8 cellular contexts compared by ENCODE assay signal in genomic region chr5:134846641-134846960, GRCh38. TPM values are rescaled to one million over a fixed set of nuclear protein-coding genes. Genes with fewer than 3 reads are reported as not detected.
A peak's percentile ranks its signal among the peaks of the same experiment; 100 is the strongest.
DNase-seq lines count a peak whose midpoint lies in the region; ATAC-seq, FAIRE-seq and TF ChIP-seq lines count a peak whose summit lies in the region.

No MANE protein-coding gene starts in this region.

- H2BK120ac ChIP-seq in neuronal stem cell (ENCODE audit: low read depth, low read length) = no peak overlapping the region

- peak; percentile 41 for DNase-seq in DND-41
- no peak for DNase-seq in neuronal stem cell (ENCODE audit: low spot score)
- no peak for DNase-seq in urothelium cell line (ENCODE audit: low spot score)
- DNase-seq in NCI-H1092 treated with DMSO at 0.1 percent for 48 hours (lab: John Stamatoyannopoulos, UW) = no peak

- H3K27me3 ChIP-seq in DND-41 (ENCODE audit: insufficient read depth, low read length, poor library complexity) (no peaks in the 10 kb centered on the region), esophagus (ENCODE audit: control insufficient read depth in 1 of 2, insufficient read depth in 2 of 2, low read length in 2 of 2) (no peaks in the 10 kb centered on the region), neuronal stem cell (ENCODE audit: control insufficient read depth in 3 of 3, insufficient read depth in 3 of 3, low read depth in 1 of 3, low read length in 3 of 3) (no peaks in the 10 kb centered on the region)

- H2AFZ ChIP-seq in DND-41 (ENCODE audit: low read depth, low read length) (peak overlapping the region; percentile 79), neuronal stem cell (ENCODE audit: low read length) (peak overlapping the region; percentile 91)

- H3K23ac ChIP-seq in neuronal stem cell (ENCODE audit: low read depth, low read length, poor library complexity) = no peak overlapping the region

- no peak for FAIRE-seq in urothelium cell line (lab: Jason Lieb, UNC)

- peaks cover 41% of the 10 kb centered on the region for H3K4me1 ChIP-seq in DND-41 (ENCODE audit: insufficient read depth, low read length)
- peaks cover 0 to 3% of the 10 kb centered on the region in 2 donors for H3K4me1 ChIP-seq in esophagus (ENCODE audit: control insufficient read depth in 2 of 2, insufficient read depth in 2 of 2, low read length in 1 of 2)
- H3K4me1 ChIP-seq in neuronal stem cell (ENCODE audit: control insufficient read depth in 2 of 2, insufficient read depth in 1 of 2, low read depth in 1 of 2, low read length in 2 of 2) = peaks cover 0 to 2% of the 10 kb centered on the region in 2 donors

- H3K36me3 ChIP-seq in DND-41 (ENCODE audit: insufficient read depth, low read length) (peaks cover 31% of the 10 kb centered on the region), esophagus (ENCODE audit: control insufficient read depth in 2 of 2, insufficient read depth in 2 of 2, low read length in 1 of 2) (peaks cover 0 to 4% of the 10 kb centered on the region in 2 donors), neuronal stem cell (replicated peaks in 1 of 2; ENCODE audit: control insufficient read depth in 2 of 2, insufficient read depth in 2 of 2, low read length in 2 of 2) (peaks cover 1 to 54% of the 10 kb centered on the region in 2 donors)

- no peak overlapping the region for H3K4ac ChIP-seq in neuronal stem cell (ENCODE audit: low read length)

- 1% methylated on average over 11 of the region's 11 CpGs for WGBS in esophagus, 2 donors
- no CpG with 5 or more reads among the region's 11 CpGs for WGBS in neuronal stem cell (ENCODE audit: extremely low coverage in 2 of 2, insufficient read length in 2 of 2, insufficient replicate concordance in 1 of 2), 2 donors

- peak overlapping the region; percentile 86 to 95 for H3K4me3 ChIP-seq in DND-41 (ENCODE audit: low read depth in 1 of 2, low read length in 2 of 2)
- H3K4me3 ChIP-seq in WI38 (ENCODE audit: low read depth, low read length) = peak overlapping the region; percentile 95
- peak overlapping the region; percentile 85 to 96 for H3K4me3 ChIP-seq in esophagus (ENCODE audit: low read depth in 1 of 2, low read length in 2 of 2)
- H3K4me3 ChIP-seq in neuronal stem cell (ENCODE audit: low read length in 2 of 2) = peak overlapping the region; percentile 83 to 92

- H3K9ac ChIP-seq in DND-41 (ENCODE audit: low read depth, low read length) (peak overlapping the region; percentile 94), neuronal stem cell (ENCODE audit: low read depth, low read length, poor library complexity) (peak overlapping the region; percentile 97)

- peak; percentile 17 for ATAC-seq in DND-41 (ENCODE audit: insufficient read depth, low read depth)
- peak; percentile 1 for ATAC-seq in HG03045 (IDR thresholded peaks at IDR 0.05; ENCODE audit: unreplicated experiment)
- ATAC-seq in HG03378 (IDR thresholded peaks at IDR 0.05; ENCODE audit: unreplicated experiment) = no peak

- no peak overlapping the region for H2BK5ac ChIP-seq in neuronal stem cell (ENCODE audit: low read length)

- no peak overlapping the region for H4K91ac ChIP-seq in neuronal stem cell (ENCODE audit: low read depth, low read length, poor library complexity)

- no peak overlapping the region for H4K8ac ChIP-seq in neuronal stem cell (ENCODE audit: low read depth, low read length)

- H2AK5ac ChIP-seq in neuronal stem cell (ENCODE audit: low read depth, low read length) = no peak overlapping the region

- no peaks in the 10 kb centered on the region; the same call in 1 of the 2 replicates for H4K20me1 ChIP-seq in DND-41 (ENCODE audit: insufficient read depth, low read length)

- H3K27ac ChIP-seq in DND-41 (ENCODE audit: low read length) = peak overlapping the region; percentile 75
- H3K27ac ChIP-seq in esophagus (ENCODE audit: low read depth in 2 of 2, low read length in 1 of 2) = peak overlapping the region; percentile 93 to 97
- peak overlapping the region; percentile 98 for H3K27ac ChIP-seq in neuronal stem cell (replicated peaks; ENCODE audit: low read length)

- H3K18ac ChIP-seq in neuronal stem cell (ENCODE audit: low read length) = no peak overlapping the region

- TF ChIP-seq CTCF in DND-41 (IDR thresholded peaks at IDR 0.05; ENCODE audit: borderline replicate concordance, extremely low read depth, low read length, poor library complexity, severe bottlenecking) (no peak), WI38 (IDR thresholded peaks at IDR 0.05; ENCODE audit: low read depth, low read length) (no peak)

- no peaks in the 10 kb centered on the region for H3K79me1 ChIP-seq in neuronal stem cell (ENCODE audit: low read depth, low read length)

- H2BK12ac ChIP-seq in neuronal stem cell (ENCODE audit: low read length) = no peak overlapping the region

- H3K79me2 ChIP-seq in DND-41 (ENCODE audit: insufficient read depth, low read length) = peaks cover 63% of the 10 kb centered on the region

- H2BK15ac ChIP-seq in neuronal stem cell (ENCODE audit: low read length) = no peak overlapping the region

- H3K4me2 ChIP-seq in DND-41 (ENCODE audit: insufficient read depth, low read length) (peak overlapping the region; percentile 74), neuronal stem cell (ENCODE audit: insufficient read depth, low read length, poor library complexity, severe bottlenecking) (peak overlapping the region; percentile 49)

- H3K14ac ChIP-seq in neuronal stem cell (ENCODE audit: low read length) = no peak overlapping the region

- no peaks in the 10 kb centered on the region for H3K9me3 ChIP-seq in DND-41 (ENCODE audit: insufficient read depth, low read length, severe bottlenecking)
- no peaks in the 10 kb centered on the region for H3K9me3 ChIP-seq in esophagus (ENCODE audit: control insufficient read depth in 2 of 2, insufficient read depth in 1 of 2, low read depth in 1 of 2, low read length in 1 of 2)
- H3K9me3 ChIP-seq in neuronal stem cell (replicated peaks in 1 of 2; ENCODE audit: control insufficient read depth in 2 of 2, insufficient read depth in 1 of 2, low read depth in 1 of 2, low read length in 2 of 2) = no peaks in the 10 kb centered on the region

RNA-seq across cellular contexts. Expression of gene C5orf24, which starts 0.8 kb away (rescaled TPM):
- 10 to 100 TPM in 1 of 2 donors, 1 to 10 TPM in 1; 9.0 to 12.3 TPM for polyA plus RNA-seq in esophagus
- polyA plus RNA-seq in neuronal stem cell (2013, experiment 1 of 2) = 35.1 TPM
- 35.4 TPM for polyA plus RNA-seq in neuronal stem cell (2013, experiment 2 of 2)

RNA-seq across cellular contexts. Expression of gene TXNDC15, which starts 27.6 kb away (rescaled TPM):
- 10 to 100 TPM; 14.5 to 25.6 TPM for polyA plus RNA-seq in esophagus
- 37.5 TPM for polyA plus RNA-seq in neuronal stem cell (2013, experiment 1 of 2)
- 34.9 TPM for polyA plus RNA-seq in neuronal stem cell (2013, experiment 2 of 2)

RNA-seq across cellular contexts. Expression of gene PCBD2, which starts 58.3 kb away (rescaled TPM):
- 1 to 10 TPM; 5.7 to 6.0 TPM for polyA plus RNA-seq in esophagus
- polyA plus RNA-seq in neuronal stem cell (2013, experiment 1 of 2) = 1.2 TPM
- polyA plus RNA-seq in neuronal stem cell (2013, experiment 2 of 2) = 1.1 TPM
